In the genomic region with DNA sequence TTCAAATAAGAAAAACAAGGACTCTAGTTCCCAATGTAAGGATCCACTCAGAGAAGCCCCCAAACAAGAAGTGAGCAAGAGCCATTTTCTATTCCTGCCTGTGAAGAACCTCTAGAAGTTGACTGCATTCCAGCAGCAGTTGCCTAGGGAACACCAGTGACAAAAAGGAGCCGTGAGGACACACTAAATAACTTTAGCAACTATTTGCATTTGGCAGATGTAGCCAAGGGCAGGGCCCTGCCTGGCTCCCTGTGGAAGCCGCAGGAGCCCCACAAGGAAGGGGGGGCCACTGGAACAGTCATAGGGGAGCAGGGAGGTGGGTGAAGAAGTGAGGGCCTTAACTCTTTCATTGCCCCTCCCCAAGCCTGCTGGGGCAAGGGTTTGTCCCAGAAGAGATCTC, we compare ENCODE assay signal across 12 cellular contexts.
A peak's percentile ranks its signal among the peaks of the same experiment; 100 is the strongest.
DNase-seq lines count a peak whose midpoint lies in the region; TF ChIP-seq lines count a peak whose summit lies in the region.
"Had no signal": no experiment of that assay in that cellular context is flagged by ENCODE, and none has a peak within 500 bp of the region (broad histone marks: within the 10 kb centered on the region; RNA-seq: fewer than 3 reads in every experiment).

No MANE protein-coding gene starts in this region.

- peak overlapping the region; percentile 31 for H3K27ac Mint-ChIP-seq in progenitor cell of endocrine pancreas

- H3K27me3 Mint-ChIP-seq in progenitor cell of endocrine pancreas, result peaks cover 10% of the 10 kb centered on the region

- TF ChIP-seq CTCF in progenitor cell of endocrine pancreas (IDR thresholded peaks at IDR 0.05; ENCODE audit: unreplicated experiment), result no peak

- H3K36me3 Mint-ChIP-seq in progenitor cell of endocrine pancreas (ENCODE audit: insufficient read depth), result no peaks in the 10 kb centered on the region

- peak; percentile 59 for DNase-seq in EH (ENCODE audit: low read depth)
- DNase-seq in SW480 (ENCODE audit: low spot score), result peak; percentile 63
- DNase-seq in germinal center (ENCODE audit: low spot score), result peak; percentile 30
- DNase-seq in progenitor cell of endocrine pancreas (ENCODE audit: low spot score, unreplicated experiment), result no peak
- no peak for DNase-seq in OCI-M2 (lab: John Stamatoyannopoulos, UW; ENCODE audit: unreplicated experiment)
- DNase-seq in glomerular visceral epithelial cell (ENCODE audit: extremely low spot score), result no peak
- DNase-seq in HUDEP-2 (lab: John Stamatoyannopoulos, UW; ENCODE audit: unreplicated experiment in 76 of 76), result no peak
- no peak for DNase-seq in islet precursor cell
- DNase-seq: activated effector memory CD4-positive, alpha-beta T cell treated with Interleukin-2 at 50 U/mL for 16 hours; kidney glomerular epithelial cell; OCI-M1; WERI-Rb-1 had no signal

- H3K9me3 Mint-ChIP-seq in progenitor cell of endocrine pancreas (ENCODE audit: low read depth), result no peaks in the 10 kb centered on the region

- peaks cover 9% of the 10 kb centered on the region for H3K4me1 Mint-ChIP-seq in progenitor cell of endocrine pancreas (ENCODE audit: low read depth)

- no peak overlapping the region for H3K4me3 Mint-ChIP-seq in progenitor cell of endocrine pancreas (ENCODE audit: low read depth)

Comparison
In these comparisons a context has a peak if more than half of its experiments do, and no peak if none do; other contexts are left out.
1. DNase-seq: peak in EH (single experiment), SW480 (single experiment) and germinal center (single experiment); none in progenitor cell of endocrine pancreas (single experiment), OCI-M2 (single experiment), glomerular visceral epithelial cell (single experiment), HUDEP-2 (0 of 76) and islet precursor cell (single experiment).